ENCODE assay signal across 21 cellular contexts in genomic region chr5:29079771-29080170, GRCh38.
DNase-seq lines count a peak whose midpoint lies in the region; ATAC-seq, FAIRE-seq and TF ChIP-seq lines count a peak whose summit lies in the region.
"Had no signal": no experiment of that assay in that cellular context is flagged by ENCODE, and none has a peak within 500 bp of the region (broad histone marks: within the 10 kb centered on the region; RNA-seq: fewer than 3 reads in every experiment).

No MANE protein-coding gene starts in this region.

- H3K36me3 ChIP-seq in HepG2 (replicated peaks in 1 of 2; ENCODE audit: control insufficient read depth in 1 of 2, insufficient read depth in 2 of 2, low read length in 2 of 2) (no peaks in the 10 kb centered on the region), right lobe of liver (no peaks in the 10 kb centered on the region), OCI-LY7 (ENCODE audit: insufficient read depth, low read length) (no peaks in the 10 kb centered on the region)

- CTCF ChIA-PET in HepG2 (lab: Yijun Ruan, JAX; ENCODE audit: low intra/inter-chr PET ratio, low total read pairs) (no interaction called here), OCI-LY7 (lab: Charles Lee; ENCODE audit: unreplicated experiment) (no interaction called here)

- TF ChIP-seq POLR2A in HepG2 (IDR thresholded peaks at IDR 0.05; ENCODE audit: insufficient read depth in 1 of 2, low read depth in 2 of 2, low read length in 2 of 2) = no peak
- TF ChIP-seq POLR2A in right lobe of liver (IDR thresholded peaks at IDR 0.05) = no peak

- H2AFZ ChIP-seq in HepG2 (ENCODE audit: low read length) (no peak overlapping the region), OCI-LY7 (ENCODE audit: low read length) (no peak overlapping the region)

- H3K27me3 ChIP-seq in HepG2 (ENCODE audit: control insufficient read depth in 1 of 2, insufficient read depth in 2 of 2, low read length in 2 of 2) (no peaks in the 10 kb centered on the region), right lobe of liver (no peaks in the 10 kb centered on the region), foreskin keratinocyte (no peaks in the 10 kb centered on the region)

- TF ChIP-seq RAD21 in HepG2 (CRISPR knock-in tag; IDR thresholded peaks at IDR 0.05) = no peak

- BruUV-seq in HepG2 (replicated peaks; lab: Mats Ljungman, UMichigan) (no TSS peak), OCI-LY7 (replicated peaks; lab: Mats Ljungman, UMichigan) (no TSS peak)

- H3K9me2 ChIP-seq in OCI-LY7 (ENCODE audit: insufficient read depth, low read length) = no peaks in the 10 kb centered on the region

- intact Hi-C loops in HepG2 (cut with micrococcal nuclease; ENCODE audit: unreplicated experiment) = no loop called here
- intact Hi-C loops in right lobe of liver (cut with DNase I) = no loop called here
- intact Hi-C loops in OCI-LY7 (cut with micrococcal nuclease; ENCODE audit: unreplicated experiment) = no loop called here

- WGBS in HepG2 (ENCODE audit: low lambda C conversion rate) = 4% methylated on average over 3 of the region's 3 CpGs
- 42% methylated on average over 3 of the region's 3 CpGs for WGBS in right lobe of liver (ENCODE audit: insufficient coverage, low coverage, low lambda C conversion rate, missing lambda C conversion rate)

- DNase-seq in HepG2 (ENCODE audit: low spot score) = no peak
- DNase-seq in right lobe of liver = no peak
- no peak for DNase-seq in OCI-LY7 (ENCODE audit: low spot score)
- DNase-seq in foreskin keratinocyte = peak in 1 of 2 donors; percentile 7
- no peak for DNase-seq in NCI-H510A (lab: John Stamatoyannopoulos, UW)
- DNase-seq in NCI-H2227 treated with DMSO at 0.1 percent for 48 hours (lab: John Stamatoyannopoulos, UW) = no peak
- DNase-seq in D721Med (ENCODE audit: insufficient read length, low spot score) = no peak
- DNase-seq in stimulated activated CD4-positive, alpha-beta T cell treated with anti-CD3 and anti-CD28 coated beads, Interleukin-4, amount 100 ng/mL, for 4 hours = no peak
- DNase-seq: activated CD4-positive, alpha-beta T cell treated with anti-CD3 and anti-CD28 coated beads for 36 hours; activated CD8-positive, alpha-beta memory T cell treated with anti-CD3 and anti-CD28 coated beads, Interleukin-2, amount 50 U/mL, for 4 hours; anterior cingulate cortex; CD8-positive, alpha-beta T cell; cerebellar nuclear complex; effector memory CD8-positive, alpha-beta T cell; GDM1; HCEC 1CT; natural killer cell; NCI-H1092 treated with DMSO at 0.1 percent for 48 hours; stimulated activated naive CD4-positive, alpha-beta T cell treated with Interleukin-2 at 50 U/mL for 16 hours; T-helper 17 cell had no signal

- H3K4me1 ChIP-seq in HepG2 (ENCODE audit: insufficient read depth, low read length) = no peaks in the 10 kb centered on the region
- no peaks in the 10 kb centered on the region for H3K4me1 ChIP-seq in right lobe of liver
- no peaks in the 10 kb centered on the region for H3K4me1 ChIP-seq in OCI-LY7 (ENCODE audit: insufficient read depth, low read length, poor library complexity, severe bottlenecking)
- H3K4me1 ChIP-seq in foreskin keratinocyte = no peaks in the 10 kb centered on the region

- POLR2A ChIA-PET in HepG2 (lab: Yijun Ruan, JAX) = no interaction called here
- POLR2A ChIA-PET in OCI-LY7 (lab: Charles Lee) = no interaction called here

- H3K4me3 ChIP-seq in HepG2 (replicated peaks in 1 of 3; ENCODE audit: insufficient read depth in 1 of 3, low read depth in 2 of 3, low read length in 3 of 3) (no peak overlapping the region), right lobe of liver (no peak overlapping the region), OCI-LY7 (ENCODE audit: low read depth, low read length, poor library complexity, severe bottlenecking) (no peak overlapping the region)
- H3K4me3 ChIP-seq: A549 had no signal

- H4K20me1 ChIP-seq in HepG2 (ENCODE audit: insufficient read depth, low read length) (no peaks in the 10 kb centered on the region), OCI-LY7 (ENCODE audit: insufficient read depth, low read length) (no peaks in the 10 kb centered on the region)

- no peak overlapping the region for H3K27ac ChIP-seq in HepG2 (ENCODE audit: extremely low read length, insufficient read depth, low read length)
- no peak overlapping the region for H3K27ac ChIP-seq in right lobe of liver
- no peak overlapping the region for H3K27ac ChIP-seq in OCI-LY7 (ENCODE audit: low read depth, low read length, poor library complexity, severe bottlenecking)
- no peak overlapping the region for H3K27ac ChIP-seq in foreskin keratinocyte
- H3K27ac ChIP-seq: A549 had no signal

- ATAC-seq in HepG2 (peak; percentile 59; the same call in 2 of the 3 replicates), right lobe of liver (no peak), foreskin keratinocyte (no peak)
- ATAC-seq: A549; activated CD4-positive, alpha-beta T cell treated with anti-CD3 and anti-CD28 coated beads for 36 hours; CD8-positive, alpha-beta T cell; effector memory CD8-positive, alpha-beta T cell; natural killer cell; T-helper 17 cell had no signal

- no peak overlapping the region for H3K9ac ChIP-seq in HepG2 (ENCODE audit: insufficient read depth, low read depth, low read length)

- TF ChIP-seq CTCF in HepG2 (CRISPR knock-in tag; IDR thresholded peaks at IDR 0.05) (no peak), right lobe of liver (IDR thresholded peaks at IDR 0.05) (no peak), OCI-LY7 (conservative IDR thresholded peaks at IDR 0.05; ENCODE audit: low read length) (0 out of 2 replicates have a peak, but pooled peaks have one; percentile 19), foreskin keratinocyte (conservative IDR thresholded peaks at IDR 0.05) (peak; percentile 8), D721Med (IDR thresholded peaks at IDR 0.05; ENCODE audit: insufficient read depth, missing control alignments) (no peak)

- in situ Hi-C loops in HepG2 (cut with HindIII; ENCODE audit: extremely low pct_ligation_motif_present, low pct_unique_long_range_greater_than_20kb) = no loop called here

- no peaks in the 10 kb centered on the region for H3K79me2 ChIP-seq in HepG2 (ENCODE audit: insufficient read depth, low read length)
- H3K79me2 ChIP-seq in OCI-LY7 (ENCODE audit: insufficient read depth, low read depth, low read length) = no peaks in the 10 kb centered on the region

- H3K9me3 ChIP-seq in HepG2 (ENCODE audit: low read length) (no peaks in the 10 kb centered on the region), right lobe of liver (no peaks in the 10 kb centered on the region), OCI-LY7 (ENCODE audit: low read length) (no peaks in the 10 kb centered on the region)
- H3K9me3 ChIP-seq: A549 had no signal

- H3K4me2 ChIP-seq in HepG2 (ENCODE audit: low read depth, low read length) (no peak overlapping the region), OCI-LY7 (ENCODE audit: low read length) (no peak overlapping the region)
- H3K4me2 ChIP-seq: A549 had no signal

- TF ChIP-seq EP300 in HepG2 (IDR thresholded peaks at IDR 0.05; ENCODE audit: low read depth in 2 of 2, low read length in 2 of 2) (no peak), HepG2 (CRISPR knock-in tag; IDR thresholded peaks at IDR 0.05; ENCODE audit: borderline replicate concordance) (no peak)

- no peak for FAIRE-seq in HepG2 (lab: Jason Lieb, UNC)
- FAIRE-seq in D721Med (lab: Jason Lieb, UNC) = no peak
- FAIRE-seq: A549 had no signal

TF ChIP-seq in HepG2, 621 proteins besides CTCF, POLR2A, EP300 and RAD21:
- TF ChIP-seq HOXA9 (CRISPR knock-in tag; IDR thresholded peaks at IDR 0.05; ENCODE audit: borderline replicate concordance) = no peak
- TF ChIP-seq ZEB1 (IDR thresholded peaks at IDR 0.05; ENCODE audit: insufficient replicate concordance, low read depth) = no peak
- no peak for TF ChIP-seq MTA3 (CRISPR knock-in tag; IDR thresholded peaks at IDR 0.05)
- TF ChIP-seq PITX1 (CRISPR knock-in tag; IDR thresholded peaks at IDR 0.05) = no peak

Comparison
In these comparisons a context has a peak if more than half of its experiments do, and no peak if none do; other contexts are left out.
1. CTCF ChIP-seq: peak in OCI-LY7 (single experiment) and foreskin keratinocyte (single experiment); none in HepG2 (single experiment), right lobe of liver (0 of 4) and D721Med (single experiment).